9 cellular contexts compared by ENCODE assay signal in genomic region chr1:90579212-90579802, GRCh38.
DNase-seq lines count a peak whose midpoint lies in the region; ATAC-seq and TF ChIP-seq lines count a peak whose summit lies in the region.
"Had no signal": no experiment of that assay in that cellular context is flagged by ENCODE, and none has a peak within 500 bp of the region (broad histone marks: within the 10 kb centered on the region; RNA-seq: fewer than 3 reads in every experiment).

No MANE protein-coding gene starts in this region.

- H3K27ac ChIP-seq in heart left ventricle (no peak overlapping the region), hepatocyte (no peak overlapping the region)

- H3K27me3 ChIP-seq in heart left ventricle = peaks cover 0 to 41% (median 3%) of the 10 kb centered on the region in 9 donors
- H3K27me3 ChIP-seq in hepatocyte = peaks cover 11% of the 10 kb centered on the region

- no peak for TF ChIP-seq POLR2A in heart left ventricle (IDR thresholded peaks at IDR 0.05)

- H3K9me3 ChIP-seq in heart left ventricle (peaks cover 0 to 5% (median 0%) of the 10 kb centered on the region in 12 donors), hepatocyte (ENCODE audit: low read depth) (no peaks in the 10 kb centered on the region)

- WGBS in heart left ventricle, 4 donors = 42 to 53% (median 46%) methylated on average over 3 of the region's 3 CpGs
- 54% methylated on average over 3 of the region's 3 CpGs for WGBS in hepatocyte (ENCODE audit: low lambda C conversion rate, missing lambda C conversion rate)

- H3K36me3 ChIP-seq in heart left ventricle = no peaks in the 10 kb centered on the region
- H3K36me3 ChIP-seq in hepatocyte (replicated peaks; ENCODE audit: insufficient read depth, low read depth) = no peaks in the 10 kb centered on the region

- H3K79me2 ChIP-seq in hepatocyte = no peaks in the 10 kb centered on the region

- H4K20me1 ChIP-seq in hepatocyte (ENCODE audit: insufficient read depth, poor library complexity, severe bottlenecking) = no peaks in the 10 kb centered on the region

- CTCF ChIA-PET in activated CD8-positive, alpha-beta T cell treated with anti-CD3 and anti-CD28 coated beads for 36 hours (lab: Charles Lee) = interaction anchor here (0.6 to 4.5 kb wide), 15 partner anchors 9 to 699 kb away, joined by 3 to 32 read pairs (median 4); no protein-coding TSS in a partner anchor

- POLR2A ChIA-PET in activated CD8-positive, alpha-beta T cell treated with anti-CD3 and anti-CD28 coated beads for 36 hours (lab: Charles Lee) = no interaction called here

- no peak overlapping the region for H3K27ac Mint-ChIP-seq in activated CD8-positive, alpha-beta T cell treated with anti-CD3 and anti-CD28 coated beads for 36 hours
- H3K27ac Mint-ChIP-seq: activated naive CD8-positive, alpha-beta T cell treated with anti-CD3 and anti-CD28 coated beads, Interleukin-2, amount 10 ng/mL, durations not matched to agents 7 days and 5 days had no signal

- intact Hi-C loops in heart left ventricle (cut with DNase I) = loop anchor here in 6 of 10 donors (2.0 to 10.0 kb wide), 5 partner anchors 385 to 588 kb away; no protein-coding TSS in a partner anchor
- intact Hi-C loops in left ventricle myocardium superior (cut with micrococcal nuclease) = no loop called here
- intact Hi-C loops in activated CD8-positive, alpha-beta T cell treated with anti-CD3 and anti-CD28 coated beads for 36 hours (cut with micrococcal nuclease) = no loop called here

- no peak overlapping the region for H3K4me3 Mint-ChIP-seq in activated CD8-positive, alpha-beta T cell treated with anti-CD3 and anti-CD28 coated beads for 36 hours
- H3K4me3 Mint-ChIP-seq: activated naive CD8-positive, alpha-beta T cell treated with anti-CD3 and anti-CD28 coated beads, Interleukin-2, amount 10 ng/mL, durations not matched to agents 7 days and 5 days had no signal

- DNase-seq in heart left ventricle (no peak), left ventricle myocardium superior (no peak), NCI-H2029 treated with DMSO at 0.1 percent for 48 hours (lab: John Stamatoyannopoulos, UW) (peak; percentile 80), hepatocyte (ENCODE audit: low spot score) (peak; percentile 53), superior temporal gyrus (ENCODE audit: extremely low spot score) (peak; percentile 81), activated T-cell treated with anti-CD3 and anti-CD28 coated beads for 4 hours (no peak)
- DNase-seq in activated CD8-positive, alpha-beta T cell treated with anti-CD3 and anti-CD28 coated beads for 36 hours = no peak
- DNase-seq: activated naive CD8-positive, alpha-beta T cell treated with anti-CD3 and anti-CD28 coated beads, Interleukin-2, amount 10 ng/mL, durations not matched to agents 7 days and 5 days had no signal

- TF ChIP-seq CTCF in heart left ventricle (IDR thresholded peaks at IDR 0.05) (peak; percentile 42 to 75 (median 67)), hepatocyte (IDR thresholded peaks at IDR 0.05; ENCODE audit: poor library complexity) (peak; percentile 73)
- TF ChIP-seq CTCF in activated CD8-positive, alpha-beta T cell treated with anti-CD3 and anti-CD28 coated beads for 36 hours (IDR thresholded peaks at IDR 0.05) = peak; percentile 75

- H2AFZ ChIP-seq in hepatocyte = no peak overlapping the region

- H3K9me3 Mint-ChIP-seq in activated CD8-positive, alpha-beta T cell treated with anti-CD3 and anti-CD28 coated beads for 36 hours = no peaks in the 10 kb centered on the region
- H3K9me3 Mint-ChIP-seq: activated naive CD8-positive, alpha-beta T cell treated with anti-CD3 and anti-CD28 coated beads, Interleukin-2, amount 10 ng/mL, durations not matched to agents 7 days and 5 days had no signal

- H3K4me1 ChIP-seq in heart left ventricle (no peaks in the 10 kb centered on the region), hepatocyte (ENCODE audit: insufficient read depth) (no peaks in the 10 kb centered on the region)

- H3K4me3 ChIP-seq in heart left ventricle (no peak overlapping the region), hepatocyte (no peak overlapping the region)

- H3K4me2 ChIP-seq in hepatocyte = no peak overlapping the region

- no peaks in the 10 kb centered on the region for H3K9me2 ChIP-seq in hepatocyte (replicated peaks; ENCODE audit: insufficient read depth)

- H3K27me3 Mint-ChIP-seq in activated CD8-positive, alpha-beta T cell treated with anti-CD3 and anti-CD28 coated beads for 36 hours = peaks cover 1% of the 10 kb centered on the region

- no peaks in the 10 kb centered on the region for H3K4me1 Mint-ChIP-seq in activated CD8-positive, alpha-beta T cell treated with anti-CD3 and anti-CD28 coated beads for 36 hours (ENCODE audit: low read depth)
- H3K4me1 Mint-ChIP-seq: activated naive CD8-positive, alpha-beta T cell treated with anti-CD3 and anti-CD28 coated beads, Interleukin-2, amount 10 ng/mL, durations not matched to agents 7 days and 5 days had no signal

- ATAC-seq in heart left ventricle = no peak
- no peak for ATAC-seq in left ventricle myocardium superior
- peak; percentile 87 for ATAC-seq in HG02885 (IDR thresholded peaks at IDR 0.05; ENCODE audit: poor library complexity, unreplicated experiment)
- ATAC-seq in activated CD8-positive, alpha-beta T cell treated with anti-CD3 and anti-CD28 coated beads for 36 hours = no peak

- no peaks in the 10 kb centered on the region for H3K36me3 Mint-ChIP-seq in activated CD8-positive, alpha-beta T cell treated with anti-CD3 and anti-CD28 coated beads for 36 hours (ENCODE audit: low read depth)
- H3K36me3 Mint-ChIP-seq: activated naive CD8-positive, alpha-beta T cell treated with anti-CD3 and anti-CD28 coated beads, Interleukin-2, amount 10 ng/mL, durations not matched to agents 7 days and 5 days had no signal

Comparison
In these comparisons a context has a peak if more than half of its experiments do, and no peak if none do; other contexts are left out.
1. intact Hi-C loops: an anchor here in heart left ventricle (2.0 to 10.0 kb wide); none called in left ventricle myocardium superior and activated CD8-positive, alpha-beta T cell treated with anti-CD3 and anti-CD28 coated beads for 36 hours.
2. DNase-seq: peak in NCI-H2029 treated with DMSO at 0.1 percent for 48 hours (single experiment), hepatocyte (single experiment) and superior temporal gyrus (single experiment); none in heart left ventricle (0 of 5), left ventricle myocardium superior (single experiment), activated CD8-positive, alpha-beta T cell treated with anti-CD3 and anti-CD28 coated beads for 36 hours (single experiment) and activated T-cell treated with anti-CD3 and anti-CD28 coated beads for 4 hours (single experiment).
3. Peak in every context shown above with its lines, with median percentiles within 50 percentile points of each other: CTCF ChIP-seq.